Comparison of ENCODE assay signal across 1 cellular context in genomic region chr6:95815389-95816056, GRCh38.
TF ChIP-seq lines count a peak whose summit lies in the region.

No MANE protein-coding gene starts in this region.

TF ChIP-seq in HepG2, 621 proteins besides CTCF, POLR2A, EP300 and RAD21 (continued from another document):
- TF ChIP-seq IRF2 (CRISPR knock-in tag; IDR thresholded peaks at IDR 0.05), result peak; percentile 97
- peak; percentile 72; the same call in 1 of the 2 replicates for TF ChIP-seq ZBTB49 (CRISPR knock-in tag; IDR thresholded peaks at IDR 0.05; ENCODE audit: borderline replicate concordance)
- no peak for TF ChIP-seq TCF12 (IDR thresholded peaks at IDR 0.05)
- TF ChIP-seq TCF12 (CRISPR knock-in tag; IDR thresholded peaks at IDR 0.05), result peak; percentile 79
- TF ChIP-seq RXRB (CRISPR knock-in tag; IDR thresholded peaks at IDR 0.05; ENCODE audit: borderline replicate concordance), result peak; percentile 97
- no peak for TF ChIP-seq MYNN (CRISPR knock-in tag; IDR thresholded peaks at IDR 0.05; ENCODE audit: low read depth)
- TF ChIP-seq ZNF331 (CRISPR knock-in tag; IDR thresholded peaks at IDR 0.05), result peak; percentile 97
- TF ChIP-seq ZNF264 (CRISPR knock-in tag; IDR thresholded peaks at IDR 0.05), result peak; percentile 88
- no peak for TF ChIP-seq ZNF354B (CRISPR knock-in tag; IDR thresholded peaks at IDR 0.05)
- peak; percentile 71 for TF ChIP-seq JUND (CRISPR knock-in tag; IDR thresholded peaks at IDR 0.05)
- no peak for TF ChIP-seq THYN1 (CRISPR knock-in tag; IDR thresholded peaks at IDR 0.05; ENCODE audit: borderline replicate concordance, low read depth)
- TF ChIP-seq KDM4B (CRISPR knock-in tag; IDR thresholded peaks at IDR 0.05), result peak; percentile 98
- 0 out of 2 replicates have a peak, but pooled peaks have one; percentile 82 for TF ChIP-seq ZFP1 (CRISPR knock-in tag; IDR thresholded peaks at IDR 0.05)
- peak; percentile 88; the same call in 1 of the 2 replicates for TF ChIP-seq KDM3A (CRISPR knock-in tag; IDR thresholded peaks at IDR 0.05; ENCODE audit: low read depth)
- TF ChIP-seq MTF2 (CRISPR knock-in tag; IDR thresholded peaks at IDR 0.05; ENCODE audit: borderline replicate concordance), result no peak
- peak; percentile 70 for TF ChIP-seq STAT6 (CRISPR knock-in tag; IDR thresholded peaks at IDR 0.05; ENCODE audit: borderline replicate concordance)
- TF ChIP-seq MLX (CRISPR knock-in tag; IDR thresholded peaks at IDR 0.05), result peak; percentile 100
- peak; percentile 76; the same call in 1 of the 2 replicates for TF ChIP-seq MEIS1 (CRISPR knock-in tag; IDR thresholded peaks at IDR 0.05; ENCODE audit: borderline replicate concordance)
TF ChIP-seq in HepG2: peak in this region for 290.
